In the genomic region with DNA sequence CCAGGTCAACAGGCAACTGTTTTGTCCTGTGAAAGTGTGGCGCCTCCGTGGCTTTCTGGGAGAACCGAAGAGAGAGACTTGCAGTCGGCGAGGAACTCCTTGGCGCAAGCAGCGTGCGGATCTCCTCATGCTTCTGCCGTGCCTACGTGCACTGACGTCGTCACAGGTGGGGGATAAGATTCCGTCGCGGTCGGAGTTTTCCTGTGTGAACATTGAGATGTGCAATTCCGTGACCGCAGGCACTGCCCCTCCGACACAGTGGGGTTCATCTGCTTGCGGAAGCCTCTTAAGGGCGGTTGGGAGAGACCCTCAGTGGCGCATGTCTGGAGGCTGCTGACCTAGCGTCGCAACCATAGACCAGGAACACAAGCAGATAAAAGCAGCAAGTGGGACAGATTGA, we compare ENCODE assay signal across 19 cellular contexts.
DNase-seq lines count a peak whose midpoint lies in the region; ATAC-seq and TF ChIP-seq lines count a peak whose summit lies in the region.
"Had no signal": no experiment of that assay in that cellular context is flagged by ENCODE, and none has a peak within 500 bp of the region (broad histone marks: within the 10 kb centered on the region; RNA-seq: fewer than 3 reads in every experiment).

No MANE protein-coding gene starts in this region.

- H2BK12ac ChIP-seq in trophoblast cell (ENCODE audit: low read length) = peak overlapping the region; percentile 3

- peak overlapping the region; percentile 8 for H3K18ac ChIP-seq in trophoblast cell (ENCODE audit: low read length)

- H3K9ac ChIP-seq in trophoblast cell (ENCODE audit: low read length) = no peak overlapping the region
- H3K9ac ChIP-seq: BLaER1 had no signal

- H2AFZ ChIP-seq in trophoblast cell (ENCODE audit: insufficient read depth, low read length, poor library complexity) = no peak overlapping the region
- H2AFZ ChIP-seq: GM23338 had no signal

- no peak for TF ChIP-seq POLR2A in spleen (IDR thresholded peaks at IDR 0.05)
- no peak for TF ChIP-seq POLR2A in body of pancreas (IDR thresholded peaks at IDR 0.05)

- H4K12ac ChIP-seq in trophoblast cell (ENCODE audit: low read depth, low read length) = no peak overlapping the region

- DNase-seq in activated CD8-positive, alpha-beta memory T cell treated with anti-CD3 and anti-CD28 coated beads, Interleukin-2, amount 10 ng/mL, durations not matched to agents 7 days and 5 days = no peak
- no peak for DNase-seq in activated CD8-positive, alpha-beta memory T cell treated with anti-CD3 and anti-CD28 coated beads, Interleukin-2, amount 50 U/mL, for 4 hours
- no peak for DNase-seq in activated naive CD4-positive, alpha-beta T cell treated with anti-CD3 and anti-CD28 coated beads, Interleukin-2, amount 50 U/mL, for 72 hours (ENCODE audit: low spot score in 2 of 2)
- DNase-seq in trophoblast cell = no peak
- DNase-seq in spleen = no peak
- DNase-seq in body of pancreas = no peak
- no peak for DNase-seq in WERI-Rb-1
- DNase-seq: effector memory CD8-positive, alpha-beta T cell; NCI-H1092 treated with DMSO at 0.1 percent for 48 hours; NCI-H2029 treated with DMSO at 0.1 percent for 48 hours; NCI-H226; NCI-H774 had no signal

- TF ChIP-seq CTCF in spleen (IDR thresholded peaks at IDR 0.05 in 8 of 11, conservative IDR thresholded peaks at IDR 0.05 in 3 of 11) (no peak), body of pancreas (IDR thresholded peaks at IDR 0.05) (no peak), WERI-Rb-1 (IDR thresholded peaks at IDR 0.05; ENCODE audit: low read depth, low read length) (no peak)

- peaks cover 20% of the 10 kb centered on the region for H3K79me1 ChIP-seq in trophoblast cell (ENCODE audit: low read length)

- peak overlapping the region; percentile 13 for H2AK5ac ChIP-seq in trophoblast cell (ENCODE audit: low read length)

- H3K9me3 Mint-ChIP-seq in activated CD8-positive, alpha-beta memory T cell treated with anti-CD3 and anti-CD28 coated beads, Interleukin-2, amount 10 ng/mL, durations not matched to agents 7 days and 5 days (ENCODE audit: low read depth) = no peaks in the 10 kb centered on the region
- H3K9me3 Mint-ChIP-seq in activated naive CD4-positive, alpha-beta T cell treated with anti-CD3 and anti-CD28 coated beads, Interleukin-2, amount 50 U/mL, for 72 hours = peaks cover 0 to 5% of the 10 kb centered on the region in 2 donors
- H3K9me3 Mint-ChIP-seq: effector memory CD8-positive, alpha-beta T cell; GM23338 had no signal

- peak overlapping the region; percentile 58 for H3K27ac Mint-ChIP-seq in activated CD8-positive, alpha-beta memory T cell treated with anti-CD3 and anti-CD28 coated beads, Interleukin-2, amount 10 ng/mL, durations not matched to agents 7 days and 5 days
- H3K27ac Mint-ChIP-seq in activated naive CD4-positive, alpha-beta T cell treated with anti-CD3 and anti-CD28 coated beads, Interleukin-2, amount 50 U/mL, for 72 hours = peak overlapping the region; percentile 56 to 82
- H3K27ac Mint-ChIP-seq: GM23338 had no signal

- no peak overlapping the region for H3K4me2 ChIP-seq in trophoblast cell (ENCODE audit: low read length)
- H3K4me2 ChIP-seq: GM23338 had no signal

- ATAC-seq in activated CD8-positive, alpha-beta memory T cell treated with anti-CD3 and anti-CD28 coated beads, Interleukin-2, amount 10 ng/mL, durations not matched to agents 7 days and 5 days = no peak
- no peak for ATAC-seq in activated naive CD4-positive, alpha-beta T cell treated with anti-CD3 and anti-CD28 coated beads, Interleukin-2, amount 50 U/mL, for 72 hours
- ATAC-seq in body of pancreas = no peak
- ATAC-seq: effector memory CD8-positive, alpha-beta T cell; GM23338 had no signal

- H3K23ac ChIP-seq in trophoblast cell (ENCODE audit: low read length) = no peak overlapping the region

- no peak overlapping the region for H4K8ac ChIP-seq in trophoblast cell (ENCODE audit: low read depth, low read length)

- H3K4me1 Mint-ChIP-seq in activated CD8-positive, alpha-beta memory T cell treated with anti-CD3 and anti-CD28 coated beads, Interleukin-2, amount 10 ng/mL, durations not matched to agents 7 days and 5 days = peaks cover 84% of the 10 kb centered on the region

- H3K27ac ChIP-seq in KOPT-K1 (ENCODE audit: low read depth, low read length, poor library complexity, severe bottlenecking) = peak overlapping the region; percentile 89
- no peak overlapping the region for H3K27ac ChIP-seq in trophoblast cell (ENCODE audit: low read depth, low read length)
- no peak overlapping the region for H3K27ac ChIP-seq in spleen
- H3K27ac ChIP-seq in body of pancreas = no peak overlapping the region
- H3K27ac ChIP-seq in WERI-Rb-1 = no peak overlapping the region
- H3K27ac ChIP-seq: BLaER1 had no signal

- H3K4me1 ChIP-seq in trophoblast cell (ENCODE audit: control insufficient read depth in 1 of 2, insufficient read depth in 2 of 2, low read length in 2 of 2) (peaks cover 36 to 43% of the 10 kb centered on the region in 2 experiments), spleen (peaks cover 20 to 68% (median 56%) of the 10 kb centered on the region in 6 donors), body of pancreas (no peaks in the 10 kb centered on the region)
- H3K4me1 ChIP-seq: breast epithelium had no signal

- H2BK5ac ChIP-seq in trophoblast cell (ENCODE audit: low read depth, low read length, poor library complexity) = no peak overlapping the region

- intact Hi-C loops in spleen (cut with DNase I; ENCODE audit: low total_unique reads) (no loop called here), body of pancreas (cut with DNase I) (no loop called here)

- H4K91ac ChIP-seq in trophoblast cell (ENCODE audit: low read depth, low read length) = peak overlapping the region; percentile 23

- H3K36me3 ChIP-seq in KOPT-K1 (ENCODE audit: insufficient read depth, low read length) (peaks cover 42% of the 10 kb centered on the region), trophoblast cell (ENCODE audit: control insufficient read depth in 1 of 2, insufficient read depth in 2 of 2, low read length in 2 of 2) (peaks cover 0 to 2% of the 10 kb centered on the region in 2 experiments), spleen (peaks cover 0 to 28% (median 3%) of the 10 kb centered on the region in 6 donors), body of pancreas (replicated peaks in 1 of 2; ENCODE audit: insufficient read depth in 1 of 2, low read depth in 2 of 2) (no peaks in the 10 kb centered on the region), WERI-Rb-1 (peaks cover 20% of the 10 kb centered on the region)
- H3K36me3 ChIP-seq: breast epithelium had no signal

- no CpG with 5 or more reads among the region's 24 CpGs for WGBS in trophoblast cell (ENCODE audit: extremely low coverage, insufficient coverage, insufficient read length)
- WGBS in spleen, 5 donors = 84 to 98% (median 94%) methylated on average over 23 to 24 of the region's 24 CpGs
- 93 to 98% methylated on average over 18 to 24 of the region's 24 CpGs for WGBS in body of pancreas, 2 donors

- no peak overlapping the region for H3K4me3 Mint-ChIP-seq in activated CD8-positive, alpha-beta memory T cell treated with anti-CD3 and anti-CD28 coated beads, Interleukin-2, amount 10 ng/mL, durations not matched to agents 7 days and 5 days
- H3K4me3 Mint-ChIP-seq: GM23338 had no signal

- H3K9me3 ChIP-seq in KOPT-K1 (ENCODE audit: insufficient read depth, low read length, poor library complexity, severe bottlenecking) (no peaks in the 10 kb centered on the region), trophoblast cell (ENCODE audit: insufficient read depth, low read depth, low read length) (peaks cover 1% of the 10 kb centered on the region), spleen (no peaks in the 10 kb centered on the region), body of pancreas (no peaks in the 10 kb centered on the region), WERI-Rb-1 (ENCODE audit: severe bottlenecking) (no peaks in the 10 kb centered on the region)
- H3K9me3 ChIP-seq: BLaER1, breast epithelium, esophagus muscularis mucosa, upper lobe of left lung had no signal

- no peak overlapping the region for H3K14ac ChIP-seq in trophoblast cell (ENCODE audit: low read length)

- H3K4me3 ChIP-seq in trophoblast cell (ENCODE audit: low read depth, low read length) = no peak overlapping the region
- no peak overlapping the region for H3K4me3 ChIP-seq in spleen
- no peak overlapping the region for H3K4me3 ChIP-seq in body of pancreas
- H3K4me3 ChIP-seq in WERI-Rb-1 (ENCODE audit: low read depth, low read length) = no peak overlapping the region
- H3K4me3 ChIP-seq: BLaER1, breast epithelium, esophagus muscularis mucosa, GM23338, lung had no signal

- H3K79me2 ChIP-seq in trophoblast cell (ENCODE audit: control insufficient read depth, insufficient read depth, low read length, poor library complexity) = peaks cover 1% of the 10 kb centered on the region

- H2BK120ac ChIP-seq in trophoblast cell (ENCODE audit: insufficient read depth, low read length, poor library complexity) = no peak overlapping the region

- H3K36me3 Mint-ChIP-seq in activated CD8-positive, alpha-beta memory T cell treated with anti-CD3 and anti-CD28 coated beads, Interleukin-2, amount 10 ng/mL, durations not matched to agents 7 days and 5 days = peaks cover 37% of the 10 kb centered on the region
- peaks cover 30 to 34% of the 10 kb centered on the region in 2 donors for H3K36me3 Mint-ChIP-seq in activated naive CD4-positive, alpha-beta T cell treated with anti-CD3 and anti-CD28 coated beads, Interleukin-2, amount 50 U/mL, for 72 hours

- no peaks in the 10 kb centered on the region for H3K27me3 Mint-ChIP-seq in activated CD8-positive, alpha-beta memory T cell treated with anti-CD3 and anti-CD28 coated beads, Interleukin-2, amount 10 ng/mL, durations not matched to agents 7 days and 5 days
- H3K27me3 Mint-ChIP-seq: effector memory CD8-positive, alpha-beta T cell had no signal

- CTCF ChIA-PET in activated CD8-positive, alpha-beta memory T cell treated with anti-CD3 and anti-CD28 coated beads, Interleukin-2, amount 10 ng/mL, durations not matched to agents 7 days and 5 days (lab: Charles Lee) = interaction anchor here (1.0 to 4.4 kb wide), 3 partner anchors 12 to 112 kb away, joined by 3 to 27 read pairs (median 3); no protein-coding TSS in a partner anchor

- no peak overlapping the region for H3K4ac ChIP-seq in trophoblast cell (ENCODE audit: low read depth, low read length)

- no peaks in the 10 kb centered on the region for H3K27me3 ChIP-seq in trophoblast cell (ENCODE audit: insufficient read depth, low read length)
- H3K27me3 ChIP-seq in spleen (replicated peaks in 1 of 7) = no peaks in the 10 kb centered on the region
- H3K27me3 ChIP-seq in body of pancreas = no peaks in the 10 kb centered on the region
- no peaks in the 10 kb centered on the region for H3K27me3 ChIP-seq in WERI-Rb-1 (ENCODE audit: insufficient read depth, low read depth, severe bottlenecking)
- H3K27me3 ChIP-seq: BLaER1, breast epithelium, esophagus muscularis mucosa, upper lobe of left lung had no signal
